ENCODE assay signal across 8 cellular contexts in genomic region chr5:441996-442334, GRCh38. TPM values are rescaled to one million over a fixed set of nuclear protein-coding genes. Genes with fewer than 3 reads are reported as not detected.
A peak's percentile ranks its signal among the peaks of the same experiment; 100 is the strongest.
DNase-seq lines count a peak whose midpoint lies in the region; TF ChIP-seq lines count a peak whose summit lies in the region.

No MANE protein-coding gene starts in this region.

- H3K9me3 ChIP-seq in BLaER1 (no peaks in the 10 kb centered on the region), MG63 (no peaks in the 10 kb centered on the region)

- H3K27me3 ChIP-seq in BLaER1 (no peaks in the 10 kb centered on the region), MG63 (no peaks in the 10 kb centered on the region), dorsolateral prefrontal cortex (peaks cover 0 to 3% (median 0%) of the 10 kb centered on the region in 45 donors)

- H3K4me2 ChIP-seq in BLaER1 = peak overlapping the region; percentile 94

- peak overlapping the region; percentile 91 for H3K9ac ChIP-seq in BLaER1

- H3K36me3 Mint-ChIP-seq in nephron (ENCODE audit: low read depth) = peaks cover 9% of the 10 kb centered on the region

- no peaks in the 10 kb centered on the region for H3K9me3 Mint-ChIP-seq in nephron

- intact Hi-C loops in dorsolateral prefrontal cortex (cut with DNase I) = loop anchor here (5.0 to 10.0 kb wide), 2 partner anchors 450 to 453 kb away; partner anchors contain the start of genes BRD9 (in 2 of the 2) and TRIP13 (in 2 of the 2)

- DNase-seq in MG63 (no peak), dorsolateral prefrontal cortex (peak in 4 of 10 donors; percentile 5 to 40 (median 21)), SW 1271 (lab: John Stamatoyannopoulos, UW) (no peak), islet precursor cell (no peak), SIG-M5 (lab: John Stamatoyannopoulos, UW) (no peak), RKO (ENCODE audit: low spot score) (no peak)

- peak overlapping the region; percentile 97 to 99 (median 97) for H3K4me3 Mint-ChIP-seq in nephron

- H3K36me3 ChIP-seq in BLaER1 (peaks cover 15% of the 10 kb centered on the region), MG63 (peaks cover 13% of the 10 kb centered on the region)

- H3K27ac ChIP-seq in BLaER1 (no peak overlapping the region; the same call in 1 of the 2 replicates), dorsolateral prefrontal cortex (peak overlapping the region in 2 of 59 donors; percentile 85 to 89)

- H4K20me1 ChIP-seq in BLaER1 = peaks cover 34% of the 10 kb centered on the region

- H3K4me3 ChIP-seq in BLaER1 (peak overlapping the region; percentile 94), MG63 (peak overlapping the region; percentile 89), dorsolateral prefrontal cortex (peak overlapping the region in 56 of 59 donors; percentile 69 to 100 (median 96))

- TF ChIP-seq CTCF in dorsolateral prefrontal cortex (IDR thresholded peaks at IDR 0.05 in 54 of 56, conservative IDR thresholded peaks at IDR 0.05 in 2 of 56; ENCODE audit: low read depth in 1 of 56, partially characterized antibody in 56 of 56) = no peak
- TF ChIP-seq CTCF in nephron (IDR thresholded peaks at IDR 0.05; ENCODE audit: unreplicated experiment in 3 of 3) = no peak

- H3K27me3 Mint-ChIP-seq in nephron (ENCODE audit: low read depth) = no peaks in the 10 kb centered on the region

- H3K27ac Mint-ChIP-seq in nephron = peak overlapping the region in 2 of 3 experiments; percentile 92

- H3K4me1 Mint-ChIP-seq in nephron = peaks cover 11% of the 10 kb centered on the region

- peaks cover 62% of the 10 kb centered on the region for H3K4me1 ChIP-seq in BLaER1

RNA-seq across cellular contexts. Expression of gene EXOC3, which starts 1.0 kb away (rescaled TPM):
- 11.3 and 19.4 TPM in 2 replicates for total RNA-seq in MG63 (2014; rRNA removed; shearing (Covaris generic); ENCODE audit: low replicate concordance)
- 100 to 1,000 TPM in 4 of 120 experiments, 10 to 100 TPM in 116; 50.6 to 107 (median 77.8) TPM for total RNA-seq in dorsolateral prefrontal cortex
